ENCODE assay signal across 11 cellular contexts in genomic region chr11:115941481-115941993, GRCh38.
A peak's percentile ranks its signal among the peaks of the same experiment; 100 is the strongest.
DNase-seq lines count a peak whose midpoint lies in the region; ATAC-seq and TF ChIP-seq lines count a peak whose summit lies in the region.
"Had no signal": no experiment of that assay in that cellular context is flagged by ENCODE, and none has a peak within 500 bp of the region (broad histone marks: within the 10 kb centered on the region; RNA-seq: fewer than 3 reads in every experiment).

No MANE protein-coding gene starts in this region.

- WGBS in ovary, 3 donors: 13 to 30% (median 16%) methylated on average over 15 of the region's 15 CpGs
- no CpG with 5 or more reads among the region's 15 CpGs for WGBS in H9 (ENCODE audit: extremely low coverage, insufficient read length, low lambda C conversion rate)

- POLR2A ChIA-PET in PC-3 (lab: Charles Lee; ENCODE audit: unreplicated experiment): no interaction called here

- H2AK5ac ChIP-seq in H9 (ENCODE audit: insufficient read length, low read length): no peak overlapping the region

- no peaks in the 10 kb centered on the region for H3K9me3 Mint-ChIP-seq in H9
- H3K9me3 Mint-ChIP-seq: mesothelial cell of epicardium had no signal

- H3F3A ChIP-seq in PC-3 (ENCODE audit: low read length, unreplicated experiment): no peaks in the 10 kb centered on the region

- H3T11ph ChIP-seq in H9 (ENCODE audit: low read length): no peak overlapping the region

- H3K4me3 ChIP-seq in PC-3 (ENCODE audit: low read length): no peak overlapping the region
- H3K4me3 ChIP-seq in fibroblast of mammary gland (ENCODE audit: control insufficient read depth, low read depth, low read length): no peak overlapping the region
- no peak overlapping the region for H3K4me3 ChIP-seq in ovary

- intact Hi-C loops in PC-3 (cut with micrococcal nuclease): no loop called here
- intact Hi-C loops in ovary (cut with DNase I): no loop called here

- H3K4ac ChIP-seq in H9 (ENCODE audit: low read depth, low read length): no peak overlapping the region

- peaks cover 54% of the 10 kb centered on the region for H3K27me3 Mint-ChIP-seq in H9 (ENCODE audit: low read depth)

- H3K4me1 ChIP-seq in PC-3 (ENCODE audit: insufficient read depth, low read length) (no peaks in the 10 kb centered on the region), ovary (ENCODE audit: insufficient read depth) (no peaks in the 10 kb centered on the region), H9 (ENCODE audit: insufficient read depth, low read length) (no peaks in the 10 kb centered on the region)

- no peak overlapping the region for H2BK120ac ChIP-seq in H9 (ENCODE audit: low read depth, low read length, poor library complexity, severe bottlenecking)

- no peaks in the 10 kb centered on the region for H3K23me2 ChIP-seq in H9 (ENCODE audit: insufficient read length, low read depth, low read length, poor library complexity, severe bottlenecking)

- H3K4me1 Mint-ChIP-seq in H9: 0 out of 4 replicates have a peak, but pooled peaks cover 0 to 4% of the 10 kb centered on the region in 2 experiments

- H3K9me3 ChIP-seq in PC-3 (ENCODE audit: low read length) (peaks cover 39% of the 10 kb centered on the region), ovary (no peaks in the 10 kb centered on the region), H9 (ENCODE audit: control insufficient read depth, low read depth, low read length) (no peaks in the 10 kb centered on the region)

- no peak overlapping the region for H3K4me3 Mint-ChIP-seq in H9
- H3K4me3 Mint-ChIP-seq: mesothelial cell of epicardium had no signal

- no peaks in the 10 kb centered on the region for H3K79me1 ChIP-seq in H9 (ENCODE audit: insufficient read depth, low read depth, low read length, poor library complexity, severe bottlenecking)

- H2BK20ac ChIP-seq in H9 (ENCODE audit: low read depth, low read length, poor library complexity, severe bottlenecking): no peak overlapping the region

- DNase-seq in ELR (ENCODE audit: low read depth) (peak; percentile 52), PC-3 (peak; percentile 39), fibroblast of mammary gland (ENCODE audit: low read depth) (peak; percentile 8), ovary (peak; percentile 26 to 69 (median 46)), H9 (no peak), NCI-H524 (lab: John Stamatoyannopoulos, UW) (no peak)
- DNase-seq in activated CD4-positive, alpha-beta T cell treated with anti-CD3 and anti-CD28 coated beads, Interleukin-2, amount 50 U/mL, for 1 hour: no peak
- DNase-seq: NCI-H1048 had no signal

- H2BK15ac ChIP-seq in H9 (ENCODE audit: low read depth, low read length): no peak overlapping the region

- H3K36me3 Mint-ChIP-seq in H9 (ENCODE audit: insufficient read depth in 1 of 3, low read depth in 3 of 3): no peaks in the 10 kb centered on the region
- H3K36me3 Mint-ChIP-seq: mesothelial cell of epicardium had no signal

- H2BK12ac ChIP-seq in H9 (ENCODE audit: insufficient read length, low read depth, low read length): no peak overlapping the region

- H3K79me2 ChIP-seq in PC-3 (ENCODE audit: low read length) (no peaks in the 10 kb centered on the region), H9 (ENCODE audit: insufficient read depth, low read length) (no peaks in the 10 kb centered on the region)

- no peak overlapping the region for H2AFZ ChIP-seq in PC-3 (ENCODE audit: low read length)
- H2AFZ ChIP-seq in H9 (ENCODE audit: low read length): no peak overlapping the region

- H3K9ac ChIP-seq in PC-3 (ENCODE audit: low read length): no peak overlapping the region
- H3K9ac ChIP-seq in H9 (ENCODE audit: extremely low read depth, insufficient read length, low read length): no peak overlapping the region

- H4K20me1 ChIP-seq in PC-3 (ENCODE audit: low read length) (no peaks in the 10 kb centered on the region), H9 (ENCODE audit: control insufficient read depth, insufficient read depth, insufficient read length) (no peaks in the 10 kb centered on the region)

- no peak for TF ChIP-seq POLR2A in ovary (IDR thresholded peaks at IDR 0.05)

- H2BK5ac ChIP-seq in H9 (ENCODE audit: insufficient read length, low read length): no peak overlapping the region

- no peak overlapping the region for H4K8ac ChIP-seq in H9 (replicated peaks; ENCODE audit: insufficient read length, low read depth, low read length)

- ATAC-seq in PC-3: no peak
- no peak for ATAC-seq in HG03520 (IDR thresholded peaks at IDR 0.05; ENCODE audit: unreplicated experiment)
- ATAC-seq: HCT116 had no signal

- H3K27me3 ChIP-seq in PC-3 (ENCODE audit: low read length) (no peaks in the 10 kb centered on the region), ovary (no peaks in the 10 kb centered on the region), H9 (ENCODE audit: insufficient read depth, low read length) (no peaks in the 10 kb centered on the region; the same call in 1 of the 2 replicates)

- no peaks in the 10 kb centered on the region for H3K9me2 ChIP-seq in PC-3 (replicated peaks; ENCODE audit: low read length)

- H3K36me3 ChIP-seq in PC-3 (ENCODE audit: low read depth, low read length): no peaks in the 10 kb centered on the region
- H3K36me3 ChIP-seq in ovary: no peaks in the 10 kb centered on the region

- H3K27ac ChIP-seq in PC-3 (ENCODE audit: low read length): no peak overlapping the region
- H3K27ac ChIP-seq in ovary: no peak overlapping the region
- H3K27ac ChIP-seq in H9 (ENCODE audit: insufficient read length, low read depth, low read length): no peak overlapping the region

- no TSS peak for BruUV-seq in PC-3 (replicated peaks; lab: Mats Ljungman, UMichigan)

- H3K23ac ChIP-seq in H9 (ENCODE audit: insufficient read length, low read depth, low read length): no peak overlapping the region

- H3K4me2 ChIP-seq in PC-3 (ENCODE audit: low read length): no peak overlapping the region
- no peak overlapping the region for H3K4me2 ChIP-seq in H9 (ENCODE audit: insufficient read depth, insufficient read length, low read length)

- H4K5ac ChIP-seq in H9 (ENCODE audit: insufficient read length, low read depth, low read length): no peak overlapping the region

- TF ChIP-seq CTCF in PC-3 (conservative IDR thresholded peaks at IDR 0.05; ENCODE audit: low read depth, low read length) (no peak), fibroblast of mammary gland (conservative IDR thresholded peaks at IDR 0.05; ENCODE audit: control insufficient read depth, insufficient read depth, low read depth, low read length) (no peak), ovary (IDR thresholded peaks at IDR 0.05) (no peak), H9 (conservative IDR thresholded peaks at IDR 0.05) (no peak)

- H3K18ac ChIP-seq in H9 (ENCODE audit: insufficient read length, low read depth, low read length): no peak overlapping the region

- H3K27ac Mint-ChIP-seq in H9: no peak overlapping the region
- H3K27ac Mint-ChIP-seq: mesothelial cell of epicardium had no signal

- TF ChIP-seq EP300 in ovary (IDR thresholded peaks at IDR 0.05): no peak

- CTCF ChIA-PET in PC-3 (lab: Charles Lee): no interaction called here

- no peak overlapping the region for H3K14ac ChIP-seq in H9 (ENCODE audit: insufficient read depth, low read length)

- no peak overlapping the region for H3K56ac ChIP-seq in H9 (ENCODE audit: insufficient read length, low read depth, low read length)

- no peak overlapping the region for H4K91ac ChIP-seq in H9 (ENCODE audit: insufficient read length, low read depth, low read length)

Comparison
In these comparisons a context has a peak if more than half of its experiments do, and no peak if none do; other contexts are left out.
1. DNase-seq: peak in ELR (single experiment), PC-3 (single experiment), fibroblast of mammary gland (single experiment) and ovary (5 of 5); none in H9 (single experiment), NCI-H524 (0 of 2) and activated CD4-positive, alpha-beta T cell treated with anti-CD3 and anti-CD28 coated beads, Interleukin-2, amount 50 U/mL, for 1 hour (single experiment).